ENCODE assay signal across 8 cellular contexts in genomic region chr9:107737987-107738743, GRCh38.
DNase-seq lines count a peak whose midpoint lies in the region; ATAC-seq, FAIRE-seq and TF ChIP-seq lines count a peak whose summit lies in the region.

No MANE protein-coding gene starts in this region.

- H3K4me1 ChIP-seq in GM12878 (ENCODE audit: control insufficient read depth, insufficient read depth, low read length) = no peaks in the 10 kb centered on the region
- H3K4me1 ChIP-seq in left lung = peaks cover 11 to 15% of the 10 kb centered on the region in 2 donors

- H3K4me2 ChIP-seq in GM12878 (ENCODE audit: control insufficient read depth, insufficient read depth) = no peak overlapping the region

- TF ChIP-seq POLR2A in GM12878 (IDR thresholded peaks at IDR 0.05; ENCODE audit: low read depth, low read length) = no peak

- no peaks in the 10 kb centered on the region for H4K20me1 ChIP-seq in GM12878 (ENCODE audit: control insufficient read depth, insufficient read depth)

- TF ChIP-seq CTCF in GM12878 (IDR thresholded peaks at IDR 0.05 in 2 of 3, conservative IDR thresholded peaks at IDR 0.05 in 1 of 3; ENCODE audit: control insufficient read depth in 2 of 3, extremely low read depth in 1 of 3, insufficient read depth in 1 of 3, low read depth in 3 of 3, low read length in 3 of 3) (no peak), left lung (IDR thresholded peaks at IDR 0.05) (no peak)

- H3K4me3 ChIP-seq in GM12878 (no peak overlapping the region), left lung (no peak overlapping the region)

- intact Hi-C loops in GM12878 (cut with micrococcal nuclease; ENCODE audit: unreplicated experiment) (no loop called here), left lung (cut with DNase I) (no loop called here)

- H3K9ac ChIP-seq in GM12878 (ENCODE audit: control insufficient read depth, insufficient read depth, low read length) = no peak overlapping the region

- WGBS in GM12878 (ENCODE audit: insufficient coverage, insufficient replicate concordance, low lambda C conversion rate, missing lambda C conversion rate) = 50% methylated on average over 17 of the region's 17 CpGs

- H3K79me2 ChIP-seq in GM12878 (ENCODE audit: control insufficient read depth, insufficient read depth, low read length) = no peaks in the 10 kb centered on the region

- H3K27ac ChIP-seq in GM12878 (ENCODE audit: control insufficient read depth, insufficient read depth) = no peak overlapping the region
- H3K27ac ChIP-seq in left lung = peak overlapping the region; percentile 48 to 59

- TF ChIP-seq EP300 in GM12878 (IDR thresholded peaks at IDR 0.05; ENCODE audit: borderline replicate concordance in 1 of 2, control insufficient read depth in 1 of 2, low read depth in 2 of 2, low read length in 2 of 2) = no peak

- H3K9me3 ChIP-seq in GM12878 (replicated peaks; ENCODE audit: control insufficient read depth, insufficient read depth, low read length) = no peaks in the 10 kb centered on the region
- H3K9me3 ChIP-seq in left lung = no peaks in the 10 kb centered on the region

- DNase-seq in NCI-H2081 (lab: John Stamatoyannopoulos, UW) = peak; percentile 1 to 44
- DNase-seq in NCI-H2081 treated with DMSO at 0.1 percent for 48 hours (lab: John Stamatoyannopoulos, UW) = no peak
- DNase-seq in GM12878 (ENCODE audit: low read depth, low spot score) = no peak
- peak; percentile 42 to 75 for DNase-seq in left lung
- peak; percentile 30 for DNase-seq in urothelium cell line (ENCODE audit: low spot score)
- DNase-seq in KBM-7 = no peak

- ATAC-seq in GM12878 (peak; percentile 53), left lung (peak; percentile 55), HG02870 (IDR thresholded peaks at IDR 0.05; ENCODE audit: unreplicated experiment) (no peak), HG03469 (IDR thresholded peaks at IDR 0.05; ENCODE audit: unreplicated experiment) (no peak)

- POLR2A ChIA-PET in GM12878 (lab: Charles Lee) = interaction anchor here (1.5 kb wide), 1 partner anchor 14 kb away, joined by 3 read pairs; no protein-coding TSS in a partner anchor

- FAIRE-seq in GM12878 (lab: Jason Lieb, UNC) = no peak
- FAIRE-seq in urothelium cell line (lab: Jason Lieb, UNC) = no peak

- in situ Hi-C loops in GM12878 (cut with MboI) (no loop called here), KBM-7 (cut with MboI; ENCODE audit: low pct_unique_long_range_greater_than_20kb, low sequenced_read_pairs) (no loop called here)

- H3K27me3 ChIP-seq in GM12878 (replicated peaks in 1 of 2; ENCODE audit: control insufficient read depth in 2 of 2, insufficient read depth in 2 of 2, low read length in 1 of 2) = no peaks in the 10 kb centered on the region
- H3K27me3 ChIP-seq in left lung = no peaks in the 10 kb centered on the region

- no peak overlapping the region for H2AFZ ChIP-seq in GM12878 (ENCODE audit: control insufficient read depth, low read depth, low read length)

- BruUV-seq in GM12878 (replicated peaks; lab: Mats Ljungman, UMichigan) = no TSS peak

- RAD21 ChIA-PET in GM12878 (lab: Charles Lee; ENCODE audit: unreplicated experiment) = interaction anchor here (1.2 to 1.6 kb wide), 2 partner anchors 8 to 13 kb away, joined by 3 to 9 read pairs; no protein-coding TSS in a partner anchor

- SMC1A ChIA-PET in GM12878 (lab: Charles Lee; ENCODE audit: uncharacterized antibody, unreplicated experiment) = interaction anchor here (1.4 to 2.7 kb wide), 4 partner anchors 8 to 20 kb away, joined by 4 to 18 read pairs (median 6); no protein-coding TSS in a partner anchor

- H3K36me3 ChIP-seq in GM12878 (ENCODE audit: control insufficient read depth in 2 of 2, insufficient read depth in 2 of 2, low read length in 1 of 2) (no peaks in the 10 kb centered on the region), left lung (no peaks in the 10 kb centered on the region)

- CTCF ChIA-PET in GM12878 (lab: Yijun Ruan, JAX) = interaction anchor here (0.9 to 1.8 kb wide), 3 partner anchors 14 to 396 kb away, joined by 3 to 4 read pairs (median 3); no protein-coding TSS in a partner anchor

- no peak for TF ChIP-seq RAD21 in GM12878 (IDR thresholded peaks at IDR 0.05; ENCODE audit: insufficient read depth, low read depth, low read length)

TF ChIP-seq in GM12878, 131 proteins besides CTCF, POLR2A, EP300 and RAD21 (continues in another document):
- TF ChIP-seq IRF4 (IDR thresholded peaks at IDR 0.05; ENCODE audit: low read depth, low read length) (no peak), MAX (IDR thresholded peaks at IDR 0.05; ENCODE audit: low read depth, low read length) (no peak), CREM (IDR thresholded peaks at IDR 0.05; ENCODE audit: low read depth) (no peak), ELK1 (IDR thresholded peaks at IDR 0.05; ENCODE audit: low read depth, low read length) (no peak), TCF7 (IDR thresholded peaks at IDR 0.05; ENCODE audit: borderline replicate concordance) (no peak), SUZ12 (IDR thresholded peaks at IDR 0.05; ENCODE audit: unreplicated experiment) (no peak), SKIL (IDR thresholded peaks at IDR 0.05; ENCODE audit: low read depth, poor library complexity, severe bottlenecking) (peak; percentile 63), IKZF1 (conservative IDR thresholded peaks at IDR 0.05) (peak; percentile 57), DPF2 (IDR thresholded peaks at IDR 0.05) (no peak), STAT3 (IDR thresholded peaks at IDR 0.05; ENCODE audit: low read depth, low read length) (no peak), NR2F1 (conservative IDR thresholded peaks at IDR 0.05) (peak; percentile 63; the same call in 1 of the 2 replicates), GABPA (IDR thresholded peaks at IDR 0.05; ENCODE audit: low read depth) (no peak), BCL3 (IDR thresholded peaks at IDR 0.05; ENCODE audit: borderline replicate concordance, insufficient read depth, low read depth, low read length, poor library complexity, severe bottlenecking) (no peak), REST (IDR thresholded peaks at IDR 0.05; ENCODE audit: low read depth, low read length) (no peak), IKZF2 (IDR thresholded peaks at IDR 0.05) (peak in 1 of 2 experiments; percentile 43; a peak in 2 of 4 replicates)

Comparison
In these comparisons a context has a peak if more than half of its experiments do, and no peak if none do; other contexts are left out.
1. DNase-seq: peak in NCI-H2081 (2 of 2), left lung (2 of 2) and urothelium cell line (single experiment); none in NCI-H2081 treated with DMSO at 0.1 percent for 48 hours (single experiment), GM12878 (single experiment) and KBM-7 (single experiment).
2. ATAC-seq: peak in GM12878 (single experiment) and left lung (single experiment); none in HG02870 (single experiment) and HG03469 (single experiment).